ENCODE assay signal across 9 cellular contexts in the genomic region with DNA sequence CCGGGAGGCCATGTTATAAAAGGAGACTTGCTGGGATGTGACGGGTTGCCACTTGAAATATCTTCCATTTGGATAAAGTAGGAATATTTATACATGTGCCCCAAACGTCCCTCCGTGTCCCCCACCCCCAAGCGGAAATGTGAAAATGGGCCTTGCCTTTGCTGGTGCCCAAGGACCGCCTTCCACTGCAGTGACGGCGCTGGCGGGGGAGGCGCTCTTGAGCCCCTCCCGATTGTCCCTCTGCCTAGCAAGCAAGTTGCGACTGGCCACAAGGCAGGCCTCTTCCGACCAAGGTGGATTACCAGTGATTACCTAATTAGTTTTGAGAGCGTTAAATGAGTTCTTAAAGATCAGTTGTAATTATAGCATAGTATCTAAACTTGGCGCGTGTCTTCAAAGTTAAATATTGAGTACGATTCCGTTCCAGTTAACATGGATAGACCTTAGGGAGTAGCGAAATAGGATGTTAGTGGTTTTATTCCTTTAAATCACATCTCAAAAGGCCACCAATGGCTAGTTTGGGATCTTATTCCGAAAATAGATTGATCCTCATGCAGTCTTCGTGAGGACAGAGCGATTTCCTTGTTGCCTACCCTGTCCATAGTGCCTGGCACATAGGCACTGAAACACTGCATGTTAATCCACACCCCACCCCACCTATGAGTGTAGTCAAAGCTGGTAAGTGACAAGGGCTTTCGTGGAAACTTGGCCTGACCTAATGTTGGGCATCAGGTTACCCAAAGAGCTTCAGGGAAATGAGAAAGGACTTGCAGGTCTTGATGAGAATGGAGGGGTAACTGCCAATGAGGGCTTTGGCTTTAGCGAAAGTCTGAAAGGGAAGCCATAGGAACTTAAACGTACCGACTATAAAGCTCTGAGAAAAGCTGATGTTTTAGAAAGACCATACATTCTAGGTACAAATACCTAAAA. TPM values are rescaled to one million over a fixed set of nuclear protein-coding genes. Genes with fewer than 3 reads are reported as not detected.
DNase-seq lines count a peak whose midpoint lies in the region; ATAC-seq, FAIRE-seq and TF ChIP-seq lines count a peak whose summit lies in the region.
"Had no signal": no experiment of that assay in that cellular context is flagged by ENCODE, and none has a peak within 500 bp of the region (broad histone marks: within the 10 kb centered on the region; RNA-seq: fewer than 3 reads in every experiment).

No MANE protein-coding gene starts in this region.

- FAIRE-seq in HTR-8/SVneo (lab: Jason Lieb, UNC), result no peak
- FAIRE-seq: colon had no signal

- H3K27ac ChIP-seq in CD4-positive, alpha-beta T cell (ENCODE audit: low read depth, low read length), result peak overlapping the region; percentile 97
- peak overlapping the region; percentile 93 for H3K27ac ChIP-seq in effector memory CD4-positive, alpha-beta T cell (ENCODE audit: insufficient read depth, low read length, poor library complexity, severe bottlenecking)

- H3K4me3 ChIP-seq in effector memory CD4-positive, alpha-beta T cell (ENCODE audit: insufficient read depth, low read depth, low read length, poor library complexity, severe bottlenecking), result peak overlapping the region; percentile 68

- intact Hi-C loops in CD4-positive, alpha-beta T cell (cut with DNase I, micrococcal nuclease), result loop anchor here (1.0 to 10.0 kb wide), 11 partner anchors 49 to 753 kb away; partner anchors contain the start of genes OGDH (in 2 of the 2), PURB (in 2 of the 2), DBNL (in 1 of the 2) and TMED4 (in 1 of the 2)

- no peaks in the 10 kb centered on the region for H3K27me3 ChIP-seq in CD4-positive, alpha-beta T cell (ENCODE audit: control insufficient read depth, insufficient read depth, low read length)
- no peaks in the 10 kb centered on the region for H3K27me3 ChIP-seq in effector memory CD4-positive, alpha-beta T cell (replicated peaks; ENCODE audit: control insufficient read depth, insufficient read depth, low read length, poor library complexity, severe bottlenecking)

- H3K36me3 ChIP-seq in effector memory CD4-positive, alpha-beta T cell (ENCODE audit: control insufficient read depth, insufficient read depth, low read length), result peaks cover 34% of the 10 kb centered on the region

- DNase-seq in CD4-positive, alpha-beta T cell, result peak; percentile 65 to 82 (median 75)
- DNase-seq in HTR-8/SVneo (ENCODE audit: insufficient read length, low spot score) (peak; percentile 75), NOMO-1 treated with DMSO at 0.1 percent for 48 hours (lab: John Stamatoyannopoulos, UW; ENCODE audit: unreplicated experiment) (peak; percentile 84), medulla oblongata (ENCODE audit: extremely low spot score) (peak; percentile 96)
- peak; percentile 93 for DNase-seq in activated CD8-positive, alpha-beta memory T cell treated with anti-CD3 and anti-CD28 coated beads, Interleukin-2, amount 10 ng/mL, durations not matched to agents 7 days and 5 days
- peak; percentile 68 to 82 (median 75) for DNase-seq in effector memory CD4-positive, alpha-beta T cell
- peak; percentile 64 to 69 (median 66) for DNase-seq in stimulated activated CD4-positive, alpha-beta T cell treated with anti-CD3 and anti-CD28 coated beads, TNF-alpha, amount 100 ng/mL, for 4 hours (ENCODE audit: low read depth in 3 of 3)

- no peaks in the 10 kb centered on the region for H3K9me3 Mint-ChIP-seq in CD4-positive, alpha-beta T cell
- no peaks in the 10 kb centered on the region for H3K9me3 Mint-ChIP-seq in activated CD8-positive, alpha-beta memory T cell treated with anti-CD3 and anti-CD28 coated beads, Interleukin-2, amount 10 ng/mL, durations not matched to agents 7 days and 5 days (ENCODE audit: low read depth)

- CTCF ChIA-PET in CD4-positive, alpha-beta T cell (lab: Charles Lee), result interaction anchor here (0.7 to 1.8 kb wide), 5 partner anchors 28 to 176 kb away, joined by 3 to 9 read pairs (median 3); partner anchors contain the start of gene H2AZ2
- CTCF ChIA-PET in activated CD8-positive, alpha-beta memory T cell treated with anti-CD3 and anti-CD28 coated beads, Interleukin-2, amount 10 ng/mL, durations not matched to agents 7 days and 5 days (lab: Charles Lee), result interaction anchor here (0.7 to 2.8 kb wide), 16 partner anchors 10 to 232 kb away, joined by 3 to 17 read pairs (median 4); partner anchors contain the start of gene H2AZ2

- TF ChIP-seq CTCF in CD4-positive, alpha-beta T cell (IDR thresholded peaks at IDR 0.05), result peak; percentile 56

- ATAC-seq in CD4-positive, alpha-beta T cell (ENCODE audit: poor library complexity), result peak; percentile 57
- peak; percentile 50 for ATAC-seq in GM19467 (IDR thresholded peaks at IDR 0.05; ENCODE audit: unreplicated experiment)
- peak; percentile 60 for ATAC-seq in activated CD8-positive, alpha-beta memory T cell treated with anti-CD3 and anti-CD28 coated beads, Interleukin-2, amount 10 ng/mL, durations not matched to agents 7 days and 5 days

- H3K4me1 Mint-ChIP-seq in CD4-positive, alpha-beta T cell (ENCODE audit: low read depth), result peaks cover 40% of the 10 kb centered on the region
- H3K4me1 Mint-ChIP-seq in activated CD8-positive, alpha-beta memory T cell treated with anti-CD3 and anti-CD28 coated beads, Interleukin-2, amount 10 ng/mL, durations not matched to agents 7 days and 5 days, result peaks cover 38% of the 10 kb centered on the region

- H3K36me3 Mint-ChIP-seq in CD4-positive, alpha-beta T cell (ENCODE audit: low read depth), result peaks cover 66% of the 10 kb centered on the region
- H3K36me3 Mint-ChIP-seq in activated CD8-positive, alpha-beta memory T cell treated with anti-CD3 and anti-CD28 coated beads, Interleukin-2, amount 10 ng/mL, durations not matched to agents 7 days and 5 days, result peaks cover 47% of the 10 kb centered on the region

- H3K4me1 ChIP-seq in effector memory CD4-positive, alpha-beta T cell (ENCODE audit: control insufficient read depth, insufficient read depth, low read length, poor library complexity, severe bottlenecking), result peaks cover 18% of the 10 kb centered on the region

- H3K4me3 Mint-ChIP-seq in CD4-positive, alpha-beta T cell, result peak overlapping the region; percentile 91
- H3K4me3 Mint-ChIP-seq in activated CD8-positive, alpha-beta memory T cell treated with anti-CD3 and anti-CD28 coated beads, Interleukin-2, amount 10 ng/mL, durations not matched to agents 7 days and 5 days, result peak overlapping the region; percentile 93

- H3K27me3 Mint-ChIP-seq in CD4-positive, alpha-beta T cell, result no peaks in the 10 kb centered on the region
- H3K27me3 Mint-ChIP-seq in activated CD8-positive, alpha-beta memory T cell treated with anti-CD3 and anti-CD28 coated beads, Interleukin-2, amount 10 ng/mL, durations not matched to agents 7 days and 5 days, result no peaks in the 10 kb centered on the region

- POLR2A ChIA-PET in CD4-positive, alpha-beta T cell (lab: Charles Lee), result interaction anchor here (0.5 to 5.9 kb wide), 28 partner anchors 11 to 928 kb away, joined by 3 to 58 read pairs (median 4); partner anchors contain the start of genes DBNL, DDX56, H2AZ2 and MRPS24

- H3K27ac Mint-ChIP-seq in CD4-positive, alpha-beta T cell, result peak overlapping the region; percentile 93
- peak overlapping the region; percentile 99 for H3K27ac Mint-ChIP-seq in activated CD8-positive, alpha-beta memory T cell treated with anti-CD3 and anti-CD28 coated beads, Interleukin-2, amount 10 ng/mL, durations not matched to agents 7 days and 5 days

- no peaks in the 10 kb centered on the region for H3K9me3 ChIP-seq in CD4-positive, alpha-beta T cell (ENCODE audit: control insufficient read depth, low read length)
- no peaks in the 10 kb centered on the region for H3K9me3 ChIP-seq in effector memory CD4-positive, alpha-beta T cell (ENCODE audit: control insufficient read depth, low read length)

RNA-seq across cellular contexts. Expression of gene PPIA, which starts 1.1 kb away (rescaled TPM):
- total RNA-seq in CD4-positive, alpha-beta T cell, result 100 to 1,000 TPM; 410 to 423 TPM
- total RNA-seq in activated CD8-positive, alpha-beta memory T cell treated with anti-CD3 and anti-CD28 coated beads, Interleukin-2, amount 10 ng/mL, durations not matched to agents 7 days and 5 days, result 1,000 to 10,000 TPM; 1,935 to 2,367 TPM

RNA-seq across cellular contexts. Expression of gene ZMIZ2, which starts 48.9 kb away (rescaled TPM):
- 10 to 100 TPM; 81.5 to 82.0 TPM for total RNA-seq in CD4-positive, alpha-beta T cell
- total RNA-seq in activated CD8-positive, alpha-beta memory T cell treated with anti-CD3 and anti-CD28 coated beads, Interleukin-2, amount 10 ng/mL, durations not matched to agents 7 days and 5 days, result 100 to 1,000 TPM; 103 to 120 TPM

RNA-seq across cellular contexts. Expression of gene H2AZ2, which starts 50.3 kb away (rescaled TPM):
- total RNA-seq in CD4-positive, alpha-beta T cell, result 100 to 1,000 TPM; 145 to 156 TPM
- total RNA-seq in activated CD8-positive, alpha-beta memory T cell treated with anti-CD3 and anti-CD28 coated beads, Interleukin-2, amount 10 ng/mL, durations not matched to agents 7 days and 5 days, result 100 to 1,000 TPM; 302 to 331 TPM

Comparison
In these comparisons a context has a peak if more than half of its experiments do, and no peak if none do; other contexts are left out.
1. Peak in every context shown above with its lines: DNase-seq, ATAC-seq, H3K4me3 ChIP-seq and H3K27ac ChIP-seq.
2. RNA of gene PPIA, which starts 1.1 kb away (total RNA-seq): 1,935 to 2,367 TPM in activated CD8-positive, alpha-beta memory T cell treated with anti-CD3 and anti-CD28 coated beads, Interleukin-2, amount 10 ng/mL, durations not matched to agents 7 days and 5 days; 410 to 423 TPM in CD4-positive, alpha-beta T cell; every median in the first group is over 4 times any median in the second.